Comparison of ENCODE assay signal across 20 cellular contexts in the genomic region with DNA sequence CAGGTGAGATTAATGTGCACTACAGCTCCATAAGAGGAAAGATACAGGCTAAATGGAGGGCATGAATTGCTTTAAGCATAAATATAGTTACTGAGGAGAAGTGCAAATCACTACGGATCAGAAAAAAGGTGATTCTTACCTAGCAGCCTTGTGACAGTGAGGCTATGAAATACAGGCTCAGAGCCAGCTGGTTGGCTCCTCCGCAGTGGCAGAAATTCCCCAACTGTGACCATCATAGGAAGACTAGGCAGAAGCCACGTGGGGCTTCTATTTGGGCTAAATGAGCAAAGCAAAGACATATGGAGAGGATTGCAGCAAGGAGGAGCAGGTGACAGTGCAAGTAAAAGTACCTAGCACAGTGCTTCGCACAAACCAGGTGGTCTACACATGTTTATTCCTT. TPM values are rescaled to one million over a fixed set of nuclear protein-coding genes. Genes with fewer than 3 reads are reported as not detected.
DNase-seq lines count a peak whose midpoint lies in the region; ATAC-seq lines count a peak whose summit lies in the region.
"Had no signal": no experiment of that assay in that cellular context is flagged by ENCODE, and none has a peak within 500 bp of the region (broad histone marks: within the 10 kb centered on the region; RNA-seq: fewer than 3 reads in every experiment).

No MANE protein-coding gene starts in this region.

- no peaks in the 10 kb centered on the region for H3K9me3 Mint-ChIP-seq in stimulated activated naive CD8-positive, alpha-beta T cell treated with anti-CD3 and anti-CD28 coated beads, Interleukin-15, amount 100 ng/mL, for 72 hours
- H3K9me3 Mint-ChIP-seq: CD4-positive, alpha-beta T cell; CD8-positive, alpha-beta memory T cell; H9 had no signal

- H3K4me3 Mint-ChIP-seq in stimulated activated naive CD8-positive, alpha-beta T cell treated with anti-CD3 and anti-CD28 coated beads, Interleukin-15, amount 100 ng/mL, for 72 hours: no peak overlapping the region
- H3K4me3 Mint-ChIP-seq: CD14-positive monocyte; CD4-positive, alpha-beta T cell; CD8-positive, alpha-beta memory T cell; H9 had no signal

- peak; percentile 60 for ATAC-seq in left lobe of liver
- ATAC-seq in stimulated activated naive CD8-positive, alpha-beta T cell treated with anti-CD3 and anti-CD28 coated beads, Interleukin-15, amount 100 ng/mL, for 72 hours: no peak
- ATAC-seq: GM12878, HCT116 had no signal

- DNase-seq in NCI-H2171 treated with DMSO at 0.1 percent for 48 hours (lab: John Stamatoyannopoulos, UW) (peak; percentile 42), NCI-H2171 (lab: John Stamatoyannopoulos, UW) (no peak), cerebellum (ENCODE audit: low spot score) (peak; percentile 10), left lobe of liver (ENCODE audit: low spot score) (no peak), posterior cingulate gyrus (no peak)
- DNase-seq in stimulated activated naive CD8-positive, alpha-beta T cell treated with anti-CD3 and anti-CD28 coated beads, Interleukin-15, amount 100 ng/mL, for 72 hours: no peak
- DNase-seq: 8988T; ACHN; AML-193; BE2C; CD4-positive, alpha-beta T cell; CD8-positive, alpha-beta memory T cell; DMS153; DND-41; GDM1; GM23248; H9 had no signal

- intact Hi-C loops in posterior cingulate gyrus (cut with DNase I): no loop called here

- H3K27me3 Mint-ChIP-seq in stimulated activated naive CD8-positive, alpha-beta T cell treated with anti-CD3 and anti-CD28 coated beads, Interleukin-15, amount 100 ng/mL, for 72 hours: peaks cover 54% of the 10 kb centered on the region

- H3K27ac Mint-ChIP-seq in stimulated activated naive CD8-positive, alpha-beta T cell treated with anti-CD3 and anti-CD28 coated beads, Interleukin-15, amount 100 ng/mL, for 72 hours: no peak overlapping the region
- H3K27ac Mint-ChIP-seq: CD14-positive monocyte; CD4-positive, alpha-beta T cell; CD8-positive, alpha-beta memory T cell; H9 had no signal

- no peaks in the 10 kb centered on the region for H3K4me1 Mint-ChIP-seq in stimulated activated naive CD8-positive, alpha-beta T cell treated with anti-CD3 and anti-CD28 coated beads, Interleukin-15, amount 100 ng/mL, for 72 hours
- H3K4me1 Mint-ChIP-seq: CD14-positive monocyte; CD8-positive, alpha-beta memory T cell had no signal

RNA-seq across cellular contexts. Expression of gene CDO1, which starts 40.5 kb away (rescaled TPM):
- total RNA-seq in cerebellum (63.2 TPM), left lobe of liver (130 TPM)
- total RNA-seq: GM12878 had no signal

Comparison
In these comparisons a context has a peak if more than half of its experiments do, and no peak if none do; other contexts are left out.
1. DNase-seq: peak in NCI-H2171 treated with DMSO at 0.1 percent for 48 hours (single experiment) and cerebellum (single experiment); none in NCI-H2171 (single experiment), left lobe of liver (single experiment), posterior cingulate gyrus (0 of 10) and stimulated activated naive CD8-positive, alpha-beta T cell treated with anti-CD3 and anti-CD28 coated beads, Interleukin-15, amount 100 ng/mL, for 72 hours (0 of 2).